In the genomic region with DNA sequence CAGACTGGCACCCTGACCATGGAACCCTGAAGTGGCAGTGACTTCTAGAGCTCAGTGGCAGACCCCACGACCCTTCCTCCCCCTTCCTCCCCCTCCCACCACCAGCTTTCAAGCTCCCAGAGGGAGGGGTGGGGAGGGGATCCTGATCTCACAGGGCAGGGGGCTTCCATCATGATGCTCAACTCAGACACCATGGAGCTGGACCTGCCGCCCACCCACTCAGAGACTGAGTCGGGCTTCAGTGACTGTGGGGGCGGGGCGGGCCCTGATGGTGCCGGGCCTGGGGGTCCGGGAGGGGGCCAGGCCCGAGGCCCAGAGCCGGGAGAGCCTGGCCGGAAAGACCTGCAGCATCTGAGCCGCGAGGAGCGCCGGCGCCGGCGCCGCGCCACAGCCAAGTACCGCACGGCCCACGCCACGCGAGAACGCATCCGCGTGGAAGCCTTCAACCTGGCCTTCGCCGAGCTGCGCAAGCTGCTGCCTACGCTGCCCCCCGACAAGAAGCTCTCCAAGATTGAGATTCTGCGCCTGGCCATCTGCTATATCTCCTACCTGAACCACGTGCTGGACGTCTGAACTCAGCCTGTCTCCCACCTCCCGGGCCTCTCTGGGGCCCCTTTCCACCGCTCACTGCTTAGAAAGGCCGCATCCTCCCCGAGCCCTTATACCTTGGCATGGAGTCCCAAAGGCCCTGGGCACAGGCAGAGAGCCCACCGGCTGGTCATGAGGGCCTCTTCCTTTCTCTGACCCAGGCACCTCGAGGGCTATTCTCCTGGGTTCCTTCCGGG, we compare ENCODE assay signal across 26 cellular contexts. TPM values are rescaled to one million over a fixed set of nuclear protein-coding genes. Genes with fewer than 3 reads are reported as not detected.
"Had no signal": no experiment of that assay in that cellular context is flagged by ENCODE, and none has a peak within 500 bp of the region (broad histone marks: within the 10 kb centered on the region; RNA-seq: fewer than 3 reads in every experiment).

No MANE protein-coding gene starts in this region.

- H3K4me3 ChIP-seq: esophagus squamous epithelium, gastrocnemius medialis, lower lobe of right lung, prostate gland, tibial artery had no signal

- H3K36me3 ChIP-seq: esophagus squamous epithelium, gastrocnemius medialis, lower lobe of right lung, prostate gland, tibial artery had no signal

- H3K4me3 Mint-ChIP-seq: activated CD4-positive, alpha-beta T cell treated with anti-CD3 and anti-CD28 coated beads, Interleukin-2, amount 10 ng/mL, durations not matched to agents 7 days and 5 days; activated CD8-positive, alpha-beta T cell treated with anti-CD3 and anti-CD28 coated beads for 36 hours; activated T-helper 17 cell treated with anti-CD3 and anti-CD28 coated beads, Interleukin-2, amount 50 U/mL, for 72 hours; endodermal cell; naive thymus-derived CD4-positive, alpha-beta T cell; neural crest cell; stimulated activated naive CD8-positive, alpha-beta T cell treated with anti-CD3 and anti-CD28 coated beads, Interleukin-15, amount 100 ng/mL, for 72 hours had no signal

- ATAC-seq: activated CD8-positive, alpha-beta T cell treated with anti-CD3 and anti-CD28 coated beads for 36 hours; activated naive CD4-positive, alpha-beta T cell treated with anti-CD3 and anti-CD28 coated beads, Interleukin-2, amount 50 U/mL, for 72 hours; activated T-helper 17 cell treated with anti-CD3 and anti-CD28 coated beads, Interleukin-2, amount 50 U/mL, for 72 hours; gastrocnemius medialis; left cardiac atrium; lower lobe of right lung; naive thymus-derived CD4-positive, alpha-beta T cell; right cardiac atrium; stimulated activated naive CD8-positive, alpha-beta T cell treated with anti-CD3 and anti-CD28 coated beads, Interleukin-15, amount 100 ng/mL, for 72 hours had no signal

- H3K27ac Mint-ChIP-seq: activated CD4-positive, alpha-beta T cell treated with anti-CD3 and anti-CD28 coated beads, Interleukin-2, amount 10 ng/mL, durations not matched to agents 7 days and 5 days; activated CD8-positive, alpha-beta T cell treated with anti-CD3 and anti-CD28 coated beads for 36 hours; endodermal cell; stimulated activated naive CD8-positive, alpha-beta T cell treated with anti-CD3 and anti-CD28 coated beads, Interleukin-15, amount 100 ng/mL, for 72 hours had no signal

- H3K9me3 ChIP-seq: esophagus squamous epithelium, gastrocnemius medialis, lower lobe of right lung, prostate gland, tibial artery had no signal

- H3K9me3 Mint-ChIP-seq: activated CD4-positive, alpha-beta T cell treated with anti-CD3 and anti-CD28 coated beads, Interleukin-2, amount 10 ng/mL, durations not matched to agents 7 days and 5 days; activated CD8-positive, alpha-beta T cell treated with anti-CD3 and anti-CD28 coated beads for 36 hours; activated naive CD4-positive, alpha-beta T cell treated with anti-CD3 and anti-CD28 coated beads, Interleukin-2, amount 50 U/mL, for 72 hours; activated T-helper 17 cell treated with anti-CD3 and anti-CD28 coated beads, Interleukin-2, amount 50 U/mL, for 72 hours; endodermal cell; neural crest cell; stimulated activated naive CD8-positive, alpha-beta T cell treated with anti-CD3 and anti-CD28 coated beads, Interleukin-15, amount 100 ng/mL, for 72 hours had no signal

- DNase-seq: activated CD4-positive, alpha-beta T cell treated with anti-CD3 and anti-CD28 coated beads, Interleukin-2, amount 10 ng/mL, durations not matched to agents 7 days and 5 days; activated CD4-positive, CD25-positive, alpha-beta regulatory T cell treated with anti-CD3 and anti-CD28 coated beads, Interleukin-2, amount 50 U/mL, for 72 hours; activated CD8-positive, alpha-beta T cell treated with anti-CD3 and anti-CD28 coated beads for 36 hours; activated T-cell treated with anti-CD3 and anti-CD28 coated beads, Interleukin-2, amount 50 U/mL, for 1 hour; aorta; central memory CD4-positive, alpha-beta T cell; endodermal cell; esophagus squamous epithelium; gastrocnemius medialis; islet precursor cell; left cardiac atrium; lower lobe of right lung; right cardiac atrium; stimulated activated CD4-positive, alpha-beta T cell treated with anti-CD3 and anti-CD28 coated beads, Interleukin-12 subunit alpha, Interleukin-12 subunit beta, amount 100 ng/mL, for 4 hours; stimulated activated CD4-positive, alpha-beta T cell treated with anti-CD3 and anti-CD28 coated beads, Interleukin-4, amount 100 ng/mL, for 4 hours; stimulated activated naive CD8-positive, alpha-beta T cell treated with anti-CD3 and anti-CD28 coated beads, Interleukin-15, amount 100 ng/mL, for 72 hours; tibial artery had no signal

- H3K27me3 Mint-ChIP-seq: activated CD8-positive, alpha-beta T cell treated with anti-CD3 and anti-CD28 coated beads for 36 hours; activated T-helper 17 cell treated with anti-CD3 and anti-CD28 coated beads, Interleukin-2, amount 50 U/mL, for 72 hours; stimulated activated naive CD8-positive, alpha-beta T cell treated with anti-CD3 and anti-CD28 coated beads, Interleukin-15, amount 100 ng/mL, for 72 hours had no signal

- H3K4me1 ChIP-seq: gastrocnemius medialis, prostate gland had no signal

- H3K27ac ChIP-seq: esophagus squamous epithelium, gastrocnemius medialis, lower lobe of right lung, prostate gland, tibial artery, VCaP had no signal

- H3K36me3 Mint-ChIP-seq: activated naive CD4-positive, alpha-beta T cell treated with anti-CD3 and anti-CD28 coated beads, Interleukin-2, amount 50 U/mL, for 72 hours; naive thymus-derived CD4-positive, alpha-beta T cell had no signal

RNA-seq across cellular contexts. Expression of a gene that starts 3.9 kb away (rescaled TPM):
- total RNA-seq: osteoblast, prostate gland, urinary bladder had no signal
- polyA plus RNA-seq: aorta; naive thymus-derived CD4-positive, alpha-beta T cell had no signal

RNA-seq across cellular contexts. Expression of a gene that starts 29.6 kb away (rescaled TPM):
- total RNA-seq: activated T-helper 17 cell treated with anti-CD3 and anti-CD28 coated beads, Interleukin-2, amount 50 U/mL, for 72 hours; osteoblast; T-helper 2 cell treated with Interferon-gamma antibody and Interleukin-4, amounts not matched to agents 100 ng/mL and 5 ng/mL, for 36 hours had no signal
- polyA plus RNA-seq: naive thymus-derived CD4-positive, alpha-beta T cell had no signal
